Comparison of ENCODE assay signal across 8 cellular contexts in the genomic region with DNA sequence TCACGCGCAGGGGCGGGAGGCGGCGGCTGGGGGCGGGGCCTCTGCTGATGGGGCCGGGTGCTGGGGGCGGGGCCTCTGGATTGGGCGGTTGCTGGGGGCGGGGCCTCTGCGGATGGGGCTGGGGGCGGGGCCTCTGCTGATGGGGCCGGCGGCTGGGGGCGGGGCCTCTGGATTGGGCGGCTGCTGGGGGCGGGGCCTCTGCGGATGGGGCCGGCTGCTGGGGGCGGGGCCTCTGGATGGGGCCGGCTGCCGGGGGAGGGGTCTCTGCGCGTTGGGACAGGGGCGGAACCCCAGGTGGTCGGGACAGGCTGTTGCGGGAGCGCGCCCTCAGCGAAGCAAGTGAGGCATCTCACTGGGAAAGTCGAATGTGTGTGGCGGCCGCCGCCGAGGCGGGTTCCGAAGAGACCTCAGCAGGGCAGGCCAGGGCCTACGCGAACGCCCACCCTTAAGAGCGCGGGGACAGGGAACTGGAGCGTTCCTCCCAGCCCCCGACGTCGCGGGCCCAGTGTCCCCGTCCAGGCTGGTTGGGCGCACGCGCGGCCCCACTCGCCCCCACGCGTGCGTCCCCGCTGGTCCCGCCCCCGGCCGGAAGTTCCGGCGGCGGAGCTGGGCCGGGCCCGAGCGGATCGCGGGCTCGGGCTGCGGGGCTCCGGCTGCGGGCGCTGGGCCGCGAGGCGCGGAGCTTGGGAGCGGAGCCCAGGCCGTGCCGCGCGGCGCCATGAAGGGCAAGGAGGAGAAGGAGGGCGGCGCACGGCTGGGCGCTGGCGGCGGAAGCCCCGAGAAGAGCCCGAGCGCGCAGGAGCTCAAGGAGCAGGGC. TPM values are rescaled to one million over a fixed set of nuclear protein-coding genes. Genes with fewer than 3 reads are reported as not detected.
DNase-seq lines count a peak whose midpoint lies in the region; ATAC-seq and TF ChIP-seq lines count a peak whose summit lies in the region.

A gene (plus strand): TSS at position 603 of the 817 bp plus-strand sequence. CDS start 116 bp downstream, at position 719.

- peak within 1 kb of the TSS; percentile 50 to 94 (median 82) for H3K27ac Mint-ChIP-seq in CD8-positive, alpha-beta memory T cell
- peak within 1 kb of the TSS; percentile 85 for H3K27ac Mint-ChIP-seq in activated naive CD8-positive, alpha-beta T cell treated with anti-CD3 and anti-CD28 coated beads for 36 hours
- H3K27ac Mint-ChIP-seq in osteocyte (ENCODE audit: unreplicated experiment): peak within 1 kb of the TSS; percentile 88

- TF ChIP-seq CTCF in SU-DHL-6 (IDR thresholded peaks at IDR 0.05; ENCODE audit: insufficient read depth, low read length, poor library complexity, severe bottlenecking) (no peak), osteocyte (IDR thresholded peaks at IDR 0.05) (no peak)

- no peaks in the 10 kb centered on the region for H3K9me2 ChIP-seq in SU-DHL-6 (replicated peaks; ENCODE audit: insufficient read depth, low read length)

- no peaks in the 10 kb centered on the region for H3K9me3 ChIP-seq in CD8-positive, alpha-beta memory T cell (ENCODE audit: low read length)
- H3K9me3 ChIP-seq in SU-DHL-6 (ENCODE audit: insufficient read depth, low read length): no peaks in the 10 kb centered on the region

- POLR2A ChIA-PET in CD8-positive, alpha-beta memory T cell (lab: Charles Lee): interaction anchor here (0.9 to 1.9 kb wide), 8 partner anchors 10 to 108 kb away, joined by 3 to 15 read pairs (median 5); a partner anchor contains a TSS

- H3K79me2 ChIP-seq in SU-DHL-6 (ENCODE audit: insufficient read depth, low read length): peaks cover 23% of the 10 kb centered on the region; the same call in 1 of the 2 replicates

- peak within 1 kb of the TSS; percentile 63 for H3K4me2 ChIP-seq in SU-DHL-6 (ENCODE audit: low read depth, low read length, poor library complexity, severe bottlenecking)

- peaks cover 8% of the 10 kb centered on the region for H3K36me3 ChIP-seq in CD8-positive, alpha-beta memory T cell (ENCODE audit: insufficient read depth, low read length)
- H3K36me3 ChIP-seq in SU-DHL-6 (ENCODE audit: low read length): no peaks in the 10 kb centered on the region

- peak within 1 kb of the TSS; percentile 80 to 91 (median 82) for H3K4me3 Mint-ChIP-seq in CD8-positive, alpha-beta memory T cell
- peak within 1 kb of the TSS; percentile 84 for H3K4me3 Mint-ChIP-seq in activated naive CD8-positive, alpha-beta T cell treated with anti-CD3 and anti-CD28 coated beads for 36 hours
- peak within 1 kb of the TSS; percentile 81 for H3K4me3 Mint-ChIP-seq in osteocyte (ENCODE audit: unreplicated experiment)

- no peaks in the 10 kb centered on the region for H4K20me1 ChIP-seq in SU-DHL-6 (ENCODE audit: low read depth, low read length)

- H3K27ac ChIP-seq in CD8-positive, alpha-beta memory T cell (ENCODE audit: low read depth, low read length): peak within 1 kb of the TSS; percentile 72
- peak within 1 kb of the TSS; percentile 69 for H3K27ac ChIP-seq in SU-DHL-6 (ENCODE audit: low read depth, low read length)
- peak within 1 kb of the TSS; percentile 93 for H3K27ac ChIP-seq in temporal lobe (ENCODE audit: low read depth, low read length)

- CTCF ChIA-PET in CD8-positive, alpha-beta memory T cell (lab: Charles Lee): interaction anchor here (0.8 to 1.8 kb wide), 5 partner anchors 10 to 31 kb away, joined by 3 to 8 read pairs (median 3); a partner anchor contains a TSS

- peak within 1 kb of the TSS; percentile 67 for H3K4me3 ChIP-seq in CD8-positive, alpha-beta memory T cell (ENCODE audit: low read length)
- H3K4me3 ChIP-seq in SU-DHL-6 (ENCODE audit: insufficient read depth, low read length, poor library complexity, severe bottlenecking): peak within 1 kb of the TSS; percentile 62

- peak within 1 kb of the TSS; percentile 90 for H2AFZ ChIP-seq in SU-DHL-6 (ENCODE audit: low read depth, low read length, severe bottlenecking)

- peaks cover 13 to 52% (median 20%) of the 10 kb centered on the region in 3 donors for H3K4me1 Mint-ChIP-seq in CD8-positive, alpha-beta memory T cell
- peaks cover 19% of the 10 kb centered on the region for H3K4me1 Mint-ChIP-seq in activated naive CD8-positive, alpha-beta T cell treated with anti-CD3 and anti-CD28 coated beads for 36 hours
- peaks cover 25% of the 10 kb centered on the region for H3K4me1 Mint-ChIP-seq in osteocyte (ENCODE audit: unreplicated experiment)

- H3K27me3 Mint-ChIP-seq in CD8-positive, alpha-beta memory T cell: peaks cover 0 to 2% of the 10 kb centered on the region in 2 donors
- no peaks in the 10 kb centered on the region for H3K27me3 Mint-ChIP-seq in activated naive CD8-positive, alpha-beta T cell treated with anti-CD3 and anti-CD28 coated beads for 36 hours
- H3K27me3 Mint-ChIP-seq in osteocyte (ENCODE audit: unreplicated experiment): no peaks in the 10 kb centered on the region

- ATAC-seq in GM21576 (IDR thresholded peaks at IDR 0.05; ENCODE audit: unreplicated experiment): peak; percentile 33

- peaks cover 9% of the 10 kb centered on the region; the same call in 1 of the 2 replicates for H3F3A ChIP-seq in SU-DHL-6 (ENCODE audit: insufficient read depth)

- intact Hi-C loops in head of caudate nucleus (cut with DNase I): no loop called here

- H3K9me3 Mint-ChIP-seq in CD8-positive, alpha-beta memory T cell: no peaks in the 10 kb centered on the region
- H3K9me3 Mint-ChIP-seq in activated naive CD8-positive, alpha-beta T cell treated with anti-CD3 and anti-CD28 coated beads for 36 hours: no peaks in the 10 kb centered on the region
- H3K9me3 Mint-ChIP-seq in osteocyte (ENCODE audit: unreplicated experiment): no peaks in the 10 kb centered on the region

- H3K9ac ChIP-seq in SU-DHL-6 (ENCODE audit: low read length): peak within 1 kb of the TSS; percentile 75

- peaks cover 0 to 31% (median 3%) of the 10 kb centered on the region in 3 donors for H3K36me3 Mint-ChIP-seq in CD8-positive, alpha-beta memory T cell
- peaks cover 20% of the 10 kb centered on the region for H3K36me3 Mint-ChIP-seq in activated naive CD8-positive, alpha-beta T cell treated with anti-CD3 and anti-CD28 coated beads for 36 hours
- H3K36me3 Mint-ChIP-seq in osteocyte (ENCODE audit: unreplicated experiment): peaks cover 11% of the 10 kb centered on the region

- peak; percentile 81 to 91 (median 85) for DNase-seq in CD8-positive, alpha-beta memory T cell
- peak; percentile 78 for DNase-seq in M059J (ENCODE audit: low read depth)
- DNase-seq in activated naive CD8-positive, alpha-beta T cell treated with anti-CD3 and anti-CD28 coated beads for 36 hours: peak; percentile 92
- DNase-seq in head of caudate nucleus: peak; percentile 57 to 96 (median 89)
- peak; percentile 97 for DNase-seq in osteocyte (ENCODE audit: extremely low spot score, unreplicated experiment)

- peaks cover 32% of the 10 kb centered on the region for H3K4me1 ChIP-seq in CD8-positive, alpha-beta memory T cell (ENCODE audit: insufficient read depth, low read length)

- no peaks in the 10 kb centered on the region for H3K27me3 ChIP-seq in CD8-positive, alpha-beta memory T cell (ENCODE audit: insufficient read depth, low read length, poor library complexity, severe bottlenecking)
- no peaks in the 10 kb centered on the region for H3K27me3 ChIP-seq in SU-DHL-6 (ENCODE audit: low read length)

RNA-seq across cellular contexts. Expression of the gene that starts here (rescaled TPM):
- 100 to 1,000 TPM; 111 to 124 TPM for total RNA-seq in CD8-positive, alpha-beta memory T cell
- polyA plus RNA-seq in CD8-positive, alpha-beta memory T cell: 161 TPM
- 133 and 153 TPM in 2 replicates for total RNA-seq in M059J (2014; rRNA removed; shearing (Covaris generic))
- total RNA-seq in activated naive CD8-positive, alpha-beta T cell treated with anti-CD3 and anti-CD28 coated beads for 36 hours: 10 to 100 TPM; 74.3 to 82.1 TPM
- 109 and 116 TPM in 2 replicates for total RNA-seq in osteocyte
- total RNA-seq in temporal lobe: 37.9 TPM

Comparison
In these comparisons a context has a peak if more than half of its experiments do, and no peak if none do; other contexts are left out.
1. Peak in every context shown above with its lines: DNase-seq, ATAC-seq, H3K4me3 ChIP-seq and H3K27ac ChIP-seq.